28 cellular contexts compared by ENCODE assay signal in genomic region chr18:6374935-6375529, GRCh38. TPM values are rescaled to one million over a fixed set of nuclear protein-coding genes. Genes with fewer than 3 reads are reported as not detected.
DNase-seq lines count a peak whose midpoint lies in the region; ATAC-seq, FAIRE-seq and TF ChIP-seq lines count a peak whose summit lies in the region.
"Had no signal": no experiment of that assay in that cellular context is flagged by ENCODE, and none has a peak within 500 bp of the region (broad histone marks: within the 10 kb centered on the region; RNA-seq: fewer than 3 reads in every experiment).

No MANE protein-coding gene starts in this region.

- H3K4me1 ChIP-seq in liver (ENCODE audit: control insufficient read depth in 4 of 4, insufficient read depth in 4 of 4, low read length in 3 of 4): peaks cover 11 to 46% (median 27%) of the 10 kb centered on the region in 4 donors
- H3K4me1 ChIP-seq in lower lobe of right lung: peaks cover 14% of the 10 kb centered on the region
- H3K4me1 ChIP-seq: SJCRH30 had no signal

- H3K36me3 ChIP-seq in liver (ENCODE audit: control insufficient read depth in 4 of 4, insufficient read depth in 3 of 4, low read depth in 1 of 4, low read length in 3 of 4) (no peaks in the 10 kb centered on the region), lower lobe of right lung (no peaks in the 10 kb centered on the region)
- H3K36me3 ChIP-seq: MG63, SJCRH30 had no signal

- H3K4me3 Mint-ChIP-seq in natural killer cell: no peak overlapping the region
- H3K4me3 Mint-ChIP-seq: CD4-positive, CD25-positive, alpha-beta regulatory T cell had no signal

- peak; percentile 43 for DNase-seq in NCI-H748 (lab: John Stamatoyannopoulos, UW; ENCODE audit: unreplicated experiment)
- no peak for DNase-seq in NCI-H748 treated with DMSO at 0.1 percent for 48 hours (lab: John Stamatoyannopoulos, UW)
- DNase-seq in brain pericyte (ENCODE audit: low read depth, low spot score): peak; percentile 4
- DNase-seq in urothelium cell line (ENCODE audit: low spot score): no peak
- no peak for DNase-seq in natural killer cell
- no peak for DNase-seq in lower lobe of right lung
- DNase-seq in NCI-H2171 treated with DMSO at 0.1 percent for 48 hours (lab: John Stamatoyannopoulos, UW): no peak
- DNase-seq: 8988T; CD4-positive, CD25-positive, alpha-beta regulatory T cell; DMS79 treated with DMSO at 0.1 percent for 48 hours; GF-D8; GM23248; HCEC 1CT; IMR-90; KG1; MG63; NCI-H1417; NCI-H1694; NCI-H2227 treated with DMSO at 0.1 percent for 48 hours; NCI-H82; NK-92 treated with Interleukin-12 subunit alpha and Interleukin-12 subunit beta, amount 100 ng/mL, for 24 hours; PC-9; SJCRH30 had no signal

- H3K27ac ChIP-seq in liver (ENCODE audit: low read depth in 1 of 2, low read length in 2 of 2): peak overlapping the region; percentile 81 to 91
- no peak overlapping the region for H3K27ac ChIP-seq in lower lobe of right lung
- H3K27ac ChIP-seq: GM23248, PC-9, SJCRH30 had no signal

- no peaks in the 10 kb centered on the region for H3K36me3 Mint-ChIP-seq in natural killer cell
- H3K36me3 Mint-ChIP-seq: CD4-positive, CD25-positive, alpha-beta regulatory T cell had no signal

- 47% methylated on average over 14 of the region's 14 CpGs for WGBS in liver

- H3K9ac ChIP-seq in liver (ENCODE audit: low read depth in 1 of 2, low read length in 2 of 2): peak overlapping the region in 1 of 2 donors; percentile 0
- H3K9ac ChIP-seq: GM23248 had no signal

- no peak overlapping the region for H3K27ac Mint-ChIP-seq in natural killer cell
- H3K27ac Mint-ChIP-seq: CD4-positive, CD25-positive, alpha-beta regulatory T cell had no signal

- H3K4me1 Mint-ChIP-seq in natural killer cell: peaks cover 16 to 36% of the 10 kb centered on the region in 2 donors
- H3K4me1 Mint-ChIP-seq: CD4-positive, CD25-positive, alpha-beta regulatory T cell had no signal

- H3K9me3 ChIP-seq in liver (ENCODE audit: control insufficient read depth in 4 of 4, low read length in 3 of 4): no peaks in the 10 kb centered on the region
- no peaks in the 10 kb centered on the region for H3K9me3 ChIP-seq in lower lobe of right lung
- H3K9me3 ChIP-seq: MG63, SJCRH30 had no signal

- ATAC-seq in natural killer cell (no peak), lower lobe of right lung (no peak)
- ATAC-seq: Right ventricle myocardium inferior had no signal

- TF ChIP-seq RAD21 in liver (IDR thresholded peaks at IDR 0.05): peak; percentile 60 to 66

- intact Hi-C loops in natural killer cell (cut with micrococcal nuclease): no loop called here
- intact Hi-C loops in lower lobe of right lung (cut with DNase I): no loop called here

- H3K27me3 Mint-ChIP-seq in natural killer cell (ENCODE audit: low read depth in 2 of 2): no peaks in the 10 kb centered on the region
- H3K27me3 Mint-ChIP-seq: CD4-positive, CD25-positive, alpha-beta regulatory T cell had no signal

- peaks cover 2 to 4% of the 10 kb centered on the region in 2 donors for H3K9me3 Mint-ChIP-seq in natural killer cell

- H3K27me3 ChIP-seq in liver (ENCODE audit: control insufficient read depth in 4 of 4, insufficient read depth in 4 of 4, low read length in 3 of 4) (no peaks in the 10 kb centered on the region), lower lobe of right lung (ENCODE audit: low read depth) (no peaks in the 10 kb centered on the region)
- H3K27me3 ChIP-seq: MG63, SJCRH30 had no signal

- no peak overlapping the region for H3K4me3 ChIP-seq in liver (ENCODE audit: low read depth in 1 of 3, low read length in 3 of 3)
- no peak overlapping the region for H3K4me3 ChIP-seq in lower lobe of right lung
- H3K4me3 ChIP-seq: GM23248, MG63, PC-9, SJCRH30 had no signal

- FAIRE-seq in urothelium cell line (lab: Jason Lieb, UNC): peak; percentile 66
- FAIRE-seq: GM12891, GM19239 had no signal

- TF ChIP-seq CTCF in liver (IDR thresholded peaks at IDR 0.05; ENCODE audit: low read depth, low read length, missing input control) (peak; percentile 44), natural killer cell (IDR thresholded peaks at IDR 0.05) (no peak), lower lobe of right lung (IDR thresholded peaks at IDR 0.05) (no peak)

TF ChIP-seq in liver, 16 proteins besides CTCF, POLR2A, EP300 and RAD21:
- TF ChIP-seq RXRA (IDR thresholded peaks at IDR 0.05): peak in 1 of 2 donors; percentile 39
- TF ChIP-seq REST (IDR thresholded peaks at IDR 0.05): peak; percentile 28
- peak; percentile 76 to 82 for TF ChIP-seq HNF4A (conservative IDR thresholded peaks at IDR 0.05)
- TF ChIP-seq FOXA1 (IDR thresholded peaks at IDR 0.05): no peak
- no peak for TF ChIP-seq MAX (IDR thresholded peaks at IDR 0.05)
- TF ChIP-seq SP1 (IDR thresholded peaks at IDR 0.05): peak; percentile 44

RNA-seq across cellular contexts. Expression of gene L3MBTL4, which starts 39.7 kb away (rescaled TPM):
- 10 to 100 TPM in 1 of 2 donors, 1 to 10 TPM in 1; 5.5 to 15.0 TPM for total RNA-seq in liver
- polyA plus RNA-seq in liver: 1 to 10 TPM; 2.3 to 4.5 TPM
- total RNA-seq in natural killer cell: 10 to 100 TPM; 27.9 to 34.2 (median 30.0) TPM
- 16.9 TPM for total RNA-seq in lower lobe of right lung
- total RNA-seq: GM23248, PC-9, SJCRH30 had no signal
- polyA plus RNA-seq: BJ; CD4-positive, CD25-positive, alpha-beta regulatory T cell; GM23248 had no signal

Comparison
In these comparisons a context has a peak if more than half of its experiments do, and no peak if none do; other contexts are left out.
1. DNase-seq: peak in NCI-H748 (single experiment) and brain pericyte (single experiment); none in NCI-H748 treated with DMSO at 0.1 percent for 48 hours (single experiment), urothelium cell line (single experiment), natural killer cell (single experiment), lower lobe of right lung (single experiment) and NCI-H2171 treated with DMSO at 0.1 percent for 48 hours (single experiment).